ENCODE assay signal across 23 cellular contexts in the genomic region with DNA sequence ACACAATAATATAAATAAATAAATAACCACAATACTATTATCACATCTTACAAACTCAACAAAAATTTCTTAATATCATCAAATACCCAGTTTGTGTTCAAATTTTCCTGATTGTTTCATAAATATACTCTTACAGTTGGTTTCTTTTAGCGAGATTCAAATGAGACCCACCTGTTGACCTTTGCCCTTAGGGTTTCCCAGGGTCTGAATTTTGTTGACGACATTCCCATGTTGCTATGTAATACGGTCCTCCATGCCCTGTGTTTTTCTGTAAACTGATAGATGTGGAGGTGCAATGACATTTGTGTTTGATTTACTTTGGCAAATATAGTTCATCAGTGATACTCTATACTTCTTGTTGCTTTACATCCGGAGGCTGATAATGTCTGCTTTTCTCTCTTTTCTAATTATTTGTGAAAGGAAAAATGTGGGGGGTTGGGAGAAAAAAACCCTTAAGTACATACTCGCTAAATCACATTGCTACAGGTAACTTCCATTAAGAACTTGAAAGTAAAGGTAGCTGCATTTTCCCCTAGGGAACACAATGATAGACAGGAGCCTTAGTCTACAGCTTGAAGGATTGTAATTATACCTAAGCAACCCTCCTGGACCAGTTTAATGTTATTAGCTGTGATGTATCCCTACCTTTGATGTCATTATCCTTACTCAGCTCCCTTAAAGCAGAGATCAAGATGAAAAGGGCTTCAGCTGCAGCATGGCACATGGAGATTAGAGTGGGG. TPM values are rescaled to one million over a fixed set of nuclear protein-coding genes. Genes with fewer than 3 reads are reported as not detected.
DNase-seq lines count a peak whose midpoint lies in the region; FAIRE-seq and TF ChIP-seq lines count a peak whose summit lies in the region.
"Had no signal": no experiment of that assay in that cellular context is flagged by ENCODE, and none has a peak within 500 bp of the region (broad histone marks: within the 10 kb centered on the region; RNA-seq: fewer than 3 reads in every experiment).

No MANE protein-coding gene starts in this region.

- DNase-seq in ELF-1 (ENCODE audit: low read depth, low spot score) (peak; percentile 66), H9 (no peak), NCI-H82 treated with DMSO at 0.1 percent for 48 hours (lab: John Stamatoyannopoulos, UW; ENCODE audit: unreplicated experiment) (peak; percentile 55), mesendoderm (peak; percentile 72), HPDE6-E6E7 (ENCODE audit: extremely low spot score) (no peak), OCI-M2 (lab: John Stamatoyannopoulos, UW; ENCODE audit: unreplicated experiment) (no peak), GM19239 (ENCODE audit: insufficient read length, low spot score) (no peak)
- DNase-seq: BE2C; CD4-positive, CD25-positive, alpha-beta regulatory T cell; DMS79 treated with DMSO at 0.1 percent for 48 hours; GM23248; Kasumi-1; NCI-H1417; NCI-H1694 treated with DMSO at 0.1 percent for 48 hours; NCI-H226; NCI-H524; OCI-M1; Right ventricle myocardium superior had no signal

- WGBS in H9 (ENCODE audit: extremely low coverage, insufficient read length, low lambda C conversion rate) = no CpG with 5 or more reads among the region's 5 CpGs
- no CpG with 5 or more reads among the region's 5 CpGs for WGBS in mesendoderm (ENCODE audit: extremely low coverage, insufficient coverage, low lambda C conversion rate)

- no peaks in the 10 kb centered on the region for H3K36me3 ChIP-seq in mesendoderm (ENCODE audit: control insufficient read depth, insufficient read depth, low read length)
- H3K36me3 ChIP-seq: BE2C had no signal

- H3K4me3 ChIP-seq in mesendoderm (ENCODE audit: low read length) = no peak overlapping the region
- H3K4me3 ChIP-seq: A549, GM23248 had no signal

- H2AK5ac ChIP-seq in H9 (ENCODE audit: insufficient read length, low read length) = no peak overlapping the region
- H2AK5ac ChIP-seq in mesendoderm (ENCODE audit: low read length) = no peak overlapping the region

- no peak overlapping the region for H2BK20ac ChIP-seq in H9 (ENCODE audit: low read depth, low read length, poor library complexity, severe bottlenecking)

- TF ChIP-seq CTCF in H9 (conservative IDR thresholded peaks at IDR 0.05) = no peak

- no peaks in the 10 kb centered on the region for H4K20me1 ChIP-seq in H9 (ENCODE audit: control insufficient read depth, insufficient read depth, insufficient read length)

- no peak overlapping the region for H2AFZ ChIP-seq in H9 (ENCODE audit: low read length)
- H2AFZ ChIP-seq: GM23248 had no signal

- H3K9ac ChIP-seq in H9 (ENCODE audit: extremely low read depth, insufficient read length, low read length) (no peak overlapping the region), mesendoderm (ENCODE audit: low read length) (no peak overlapping the region)
- H3K9ac ChIP-seq: GM23248 had no signal

- H2BK15ac ChIP-seq in H9 (ENCODE audit: low read depth, low read length) (no peak overlapping the region), mesendoderm (replicated peaks; ENCODE audit: low read depth) (no peak overlapping the region)

- H3T11ph ChIP-seq in H9 (ENCODE audit: low read length) = no peak overlapping the region

- no peaks in the 10 kb centered on the region for H3K9me3 Mint-ChIP-seq in H9

- H3K36me3 Mint-ChIP-seq in H9 (ENCODE audit: insufficient read depth in 1 of 3, low read depth in 3 of 3) = no peaks in the 10 kb centered on the region
- H3K36me3 Mint-ChIP-seq: CD4-positive, CD25-positive, alpha-beta regulatory T cell had no signal

- H2BK120ac ChIP-seq in H9 (ENCODE audit: low read depth, low read length, poor library complexity, severe bottlenecking) (no peak overlapping the region), mesendoderm (ENCODE audit: low read depth, low read length) (no peak overlapping the region)

- no peaks in the 10 kb centered on the region for H3K27me3 Mint-ChIP-seq in H9 (ENCODE audit: low read depth)

- H3K79me1 ChIP-seq in H9 (ENCODE audit: insufficient read depth, low read depth, low read length, poor library complexity, severe bottlenecking) = no peaks in the 10 kb centered on the region
- no peaks in the 10 kb centered on the region for H3K79me1 ChIP-seq in mesendoderm (ENCODE audit: low read length)

- H3K27ac Mint-ChIP-seq in H9 = peak overlapping the region; percentile 26 to 92 (median 85)
- H3K27ac Mint-ChIP-seq: CD4-positive, CD25-positive, alpha-beta regulatory T cell had no signal

- H3K27ac ChIP-seq in H9 (ENCODE audit: insufficient read length, low read depth, low read length) = peak overlapping the region; percentile 74
- no peak overlapping the region for H3K27ac ChIP-seq in mesendoderm (ENCODE audit: low read depth, low read length)
- H3K27ac ChIP-seq: A549, GM23248 had no signal

- no peak for FAIRE-seq in GM19239 (lab: Jason Lieb, UNC)
- FAIRE-seq: A549, GM12891 had no signal

- H3K4me1 ChIP-seq in H9 (ENCODE audit: insufficient read depth, low read length) = peaks cover 30% of the 10 kb centered on the region
- peaks cover 8% of the 10 kb centered on the region for H3K4me1 ChIP-seq in mesendoderm (ENCODE audit: control insufficient read depth, low read depth, low read length)
- H3K4me1 ChIP-seq: A549, BE2C had no signal

- no peak overlapping the region for H4K91ac ChIP-seq in H9 (ENCODE audit: insufficient read length, low read depth, low read length)

- H3K23ac ChIP-seq in H9 (ENCODE audit: insufficient read length, low read depth, low read length) (no peak overlapping the region), mesendoderm (ENCODE audit: low read length) (no peak overlapping the region)

- H3K4me1 Mint-ChIP-seq in H9 = peaks cover 51 to 57% of the 10 kb centered on the region in 2 experiments
- H3K4me1 Mint-ChIP-seq: CD4-positive, CD25-positive, alpha-beta regulatory T cell had no signal

- H3K4me2 ChIP-seq in H9 (ENCODE audit: insufficient read depth, insufficient read length, low read length) (no peak overlapping the region), mesendoderm (ENCODE audit: low read length) (no peak overlapping the region)
- H3K4me2 ChIP-seq: A549 had no signal

- H4K5ac ChIP-seq in H9 (ENCODE audit: insufficient read length, low read depth, low read length) = no peak overlapping the region
- H4K5ac ChIP-seq in mesendoderm (ENCODE audit: low read length) = no peak overlapping the region

- no peaks in the 10 kb centered on the region for H3K23me2 ChIP-seq in H9 (ENCODE audit: insufficient read length, low read depth, low read length, poor library complexity, severe bottlenecking)

- no peak overlapping the region for H3K56ac ChIP-seq in H9 (ENCODE audit: insufficient read length, low read depth, low read length)
- peak overlapping the region; percentile 37 for H3K56ac ChIP-seq in mesendoderm (ENCODE audit: low read length)

- H3K79me2 ChIP-seq in H9 (ENCODE audit: insufficient read depth, low read length) (no peaks in the 10 kb centered on the region), mesendoderm (ENCODE audit: control insufficient read depth, insufficient read depth, low read length) (no peaks in the 10 kb centered on the region)

- H3K9me3 ChIP-seq in H9 (ENCODE audit: control insufficient read depth, low read depth, low read length) = no peaks in the 10 kb centered on the region
- H3K9me3 ChIP-seq: A549, BE2C had no signal

- H4K8ac ChIP-seq in H9 (replicated peaks; ENCODE audit: insufficient read length, low read depth, low read length) (no peak overlapping the region), mesendoderm (ENCODE audit: low read depth, low read length) (no peak overlapping the region)

- no peak overlapping the region for H2BK5ac ChIP-seq in H9 (ENCODE audit: insufficient read length, low read length)
- no peak overlapping the region for H2BK5ac ChIP-seq in mesendoderm (ENCODE audit: low read length)

- no peak overlapping the region for H2BK12ac ChIP-seq in H9 (ENCODE audit: insufficient read length, low read depth, low read length)

- H3K27me3 ChIP-seq in H9 (ENCODE audit: insufficient read depth, low read length) (no peaks in the 10 kb centered on the region), mesendoderm (ENCODE audit: insufficient read depth, low read length, poor library complexity) (no peaks in the 10 kb centered on the region)

- no peak overlapping the region for H3K18ac ChIP-seq in H9 (ENCODE audit: insufficient read length, low read depth, low read length)
- H3K18ac ChIP-seq in mesendoderm (ENCODE audit: low read length) = no peak overlapping the region

- H3K4ac ChIP-seq in H9 (ENCODE audit: low read depth, low read length) (no peak overlapping the region), mesendoderm (ENCODE audit: low read depth, low read length) (no peak overlapping the region)

- no peak overlapping the region; the same call in 1 of the 2 replicates for H3K14ac ChIP-seq in H9 (ENCODE audit: insufficient read depth, low read length)

- 0 out of 5 replicates have a peak overlapping the region, but pooled peaks of 1 of the 2 experiments have one; percentile 5 for H3K4me3 Mint-ChIP-seq in H9
- H3K4me3 Mint-ChIP-seq: CD4-positive, CD25-positive, alpha-beta regulatory T cell had no signal

RNA-seq across cellular contexts. Expression of a gene that starts 6.6 kb away (rescaled TPM):
- 0.55 and 0.83 TPM in 2 replicates for total RNA-seq in H9 (2021)
- polyA plus RNA-seq in mesendoderm (2013, experiment 1 of 2) = 0.37 TPM
- 0.32 TPM for polyA plus RNA-seq in mesendoderm (2013, experiment 2 of 2)
- total RNA-seq: CD4-positive, CD25-positive, alpha-beta regulatory T cell; G401; GM23248; MCF 10A; SK-MEL-5 had no signal
- polyA plus RNA-seq: A549; CD4-positive, CD25-positive, alpha-beta regulatory T cell; GM23248 had no signal

RNA-seq across cellular contexts. Expression of a gene that starts 17.5 kb away (rescaled TPM):
- total RNA-seq in H9 (2021) = 1.4 and 1.7 TPM in 2 replicates
- polyA plus RNA-seq in mesendoderm (2013, experiment 1 of 2) = 1.5 TPM
- 1.4 TPM for polyA plus RNA-seq in mesendoderm (2013, experiment 2 of 2)
- total RNA-seq: G401, GM23248, Right ventricle myocardium superior, SK-MEL-5 had no signal
- polyA plus RNA-seq: GM23248 had no signal

RNA-seq across cellular contexts. Expression of a gene that starts 30.5 kb away (rescaled TPM):
- 132 and 146 TPM in 2 replicates for total RNA-seq in H9 (2021)
- polyA plus RNA-seq in mesendoderm (2013, experiment 1 of 2) = 27.2 TPM
- 27.5 TPM for polyA plus RNA-seq in mesendoderm (2013, experiment 2 of 2)

RNA-seq across cellular contexts. Expression of a gene that starts 59.8 kb away (rescaled TPM):
- 7.0 and 7.4 TPM in 2 replicates for total RNA-seq in H9 (2021)
- 2.0 TPM for polyA plus RNA-seq in mesendoderm (2013, experiment 1 of 2)
- 1.8 TPM for polyA plus RNA-seq in mesendoderm (2013, experiment 2 of 2)
- total RNA-seq: G401 had no signal

Comparison
In these comparisons a context has a peak if more than half of its experiments do, and no peak if none do; other contexts are left out.
1. DNase-seq: peak in ELF-1 (single experiment), NCI-H82 treated with DMSO at 0.1 percent for 48 hours (single experiment) and mesendoderm (single experiment); none in H9 (single experiment), HPDE6-E6E7 (single experiment), OCI-M2 (single experiment) and GM19239 (single experiment).